ENCODE assay signal across 8 cellular contexts in genomic region chr3:129119365-129120100, GRCh38. TPM values are rescaled to one million over a fixed set of nuclear protein-coding genes. Genes with fewer than 3 reads are reported as not detected.
A peak's percentile ranks its signal among the peaks of the same experiment; 100 is the strongest.
DNase-seq lines count a peak whose midpoint lies in the region; ATAC-seq, FAIRE-seq and TF ChIP-seq lines count a peak whose summit lies in the region.

No MANE protein-coding gene starts in this region.

- H3F3A ChIP-seq in PC-9 (ENCODE audit: insufficient read depth, low read depth) (peaks cover 39% of the 10 kb centered on the region), neural progenitor cell (ENCODE audit: low read depth) (peaks cover 16% of the 10 kb centered on the region)

- DNase-seq in G401 (ENCODE audit: low spot score) (peak; percentile 83), PC-9 (peak; percentile 28 to 42), H1 (ENCODE audit: low read depth in 1 of 2, low spot score in 2 of 2) (no peak), neural progenitor cell (ENCODE audit: low spot score) (no peak), NCI-H1436 treated with DMSO at 0.1 percent for 48 hours (lab: John Stamatoyannopoulos, UW) (no peak), NOMO-1 treated with DMSO at 0.1 percent for 48 hours (lab: John Stamatoyannopoulos, UW; ENCODE audit: unreplicated experiment) (no peak), erythroblast (lab: John Stamatoyannopoulos, UW) (no peak)

- H4K5ac ChIP-seq in H1 (ENCODE audit: insufficient read length, low read depth, low read length) = no peak overlapping the region

- no peak overlapping the region for H3K27ac Mint-ChIP-seq in neural progenitor cell

- no peak overlapping the region for H2BK120ac ChIP-seq in H1 (replicated peaks; ENCODE audit: low read depth, low read length)

- in situ Hi-C loops in G401 (cut with HindIII; ENCODE audit: low sequenced_read_pairs) = loop anchor here (10.0 kb wide), 1 partner anchor 65 kb away; no protein-coding TSS in a partner anchor

- H3K56ac ChIP-seq in H1 (replicated peaks; ENCODE audit: insufficient read length, low read depth, low read length) = no peak overlapping the region

- H3K9me3 ChIP-seq in PC-9 (ENCODE audit: insufficient read depth, low read depth) (no peaks in the 10 kb centered on the region), H1 (ENCODE audit: insufficient read depth in 2 of 2, low read depth in 1 of 2, low read length in 1 of 2) (no peaks in the 10 kb centered on the region), neural progenitor cell (ENCODE audit: low read depth) (no peaks in the 10 kb centered on the region)

- no peaks in the 10 kb centered on the region for H3K9me3 Mint-ChIP-seq in neural progenitor cell

- peak overlapping the region; percentile 89 for H3K18ac ChIP-seq in H1 (ENCODE audit: extremely low read depth, low read length)

- H3K79me2 ChIP-seq in PC-9 (ENCODE audit: low read depth) (peaks cover 42% of the 10 kb centered on the region), H1 (ENCODE audit: control insufficient read depth in 1 of 2, insufficient read depth in 2 of 2, low read length in 2 of 2) (peaks cover 9 to 46% of the 10 kb centered on the region in 2 experiments), neural progenitor cell (ENCODE audit: low read depth) (peaks cover 26% of the 10 kb centered on the region)

- TF ChIP-seq POLR2A in H1 (IDR thresholded peaks at IDR 0.05; ENCODE audit: control extremely low read depth in 1 of 2, low read depth in 2 of 2, low read length in 2 of 2) (no peak), erythroblast (IDR thresholded peaks at IDR 0.05; ENCODE audit: low read length) (no peak)

- H4K8ac ChIP-seq in H1 (ENCODE audit: extremely low read depth, insufficient read depth, low read length) = peak overlapping the region; percentile 45; the same call in 1 of the 2 replicates

- H2BK15ac ChIP-seq in H1 (ENCODE audit: low read length) = peak overlapping the region; percentile 95; the same call in 1 of the 2 replicates

- CTCF ChIA-PET in PC-9 (lab: Charles Lee) = interaction anchor here (0.7 kb wide), 1 partner anchor 66 kb away, joined by 5 read pairs; no protein-coding TSS in a partner anchor
- CTCF ChIA-PET in H1 (lab: Charles Lee; ENCODE audit: partially characterized antibody) = interaction anchor here (0.5 to 3.1 kb wide), 8 partner anchors 10 to 375 kb away, joined by 3 to 13 read pairs (median 6); no protein-coding TSS in a partner anchor

- H2BK5ac ChIP-seq in H1 (ENCODE audit: low read depth, low read length) = peak overlapping the region; percentile 96

- TF ChIP-seq RAD21 in H1 (IDR thresholded peaks at IDR 0.05 in 1 of 2, conservative IDR thresholded peaks at IDR 0.05 in 1 of 2; ENCODE audit: low read depth in 2 of 2, low read length in 2 of 2) = no peak

- peak overlapping the region; percentile 72; the same call in 1 of the 2 replicates for H2BK20ac ChIP-seq in H1 (ENCODE audit: low read length)

- FAIRE-seq in H1 (lab: Jason Lieb, UNC) = no peak

- peak overlapping the region; percentile 85 for H3K4me3 Mint-ChIP-seq in neural progenitor cell

- H3K4me1 Mint-ChIP-seq in neural progenitor cell = peaks cover 41% of the 10 kb centered on the region

- intact Hi-C loops in PC-9 (cut with micrococcal nuclease; ENCODE audit: unreplicated experiment) = loop anchor here (2.0 to 5.0 kb wide), 2 partner anchors 62 to 129 kb away; partner anchors contain the start of gene COPG1

- H3K4ac ChIP-seq in H1 (replicated peaks; ENCODE audit: insufficient read length, low read depth, low read length) = peak overlapping the region; percentile 61

- no peak overlapping the region for H4K91ac ChIP-seq in H1 (replicated peaks; ENCODE audit: insufficient read length, low read length)

- 59% methylated on average over 13 of the region's 13 CpGs; no CpG with 5 or more reads in 1 of the 2 experiments for WGBS in H1 (ENCODE audit: extremely low coverage in 1 of 2, insufficient coverage in 1 of 2, insufficient read length in 1 of 2, insufficient replicate concordance in 2 of 2, low coverage in 1 of 2, low lambda C conversion rate in 2 of 2, missing lambda C conversion rate in 1 of 2), 2 experiments

- no peaks in the 10 kb centered on the region for H3K9me2 ChIP-seq in PC-9 (ENCODE audit: insufficient read depth)

- H3K4me2 ChIP-seq in PC-9 = peak overlapping the region; percentile 95
- peak overlapping the region; percentile 89 to 98 for H3K4me2 ChIP-seq in H1 (ENCODE audit: insufficient read depth in 1 of 2, low read depth in 2 of 2, low read length in 2 of 2)
- peak overlapping the region; percentile 95 for H3K4me2 ChIP-seq in neural progenitor cell

- no peak overlapping the region for H3K23ac ChIP-seq in H1 (ENCODE audit: insufficient read length)

- TF ChIP-seq CTCF in PC-9 (conservative IDR thresholded peaks at IDR 0.05) = no peak
- TF ChIP-seq CTCF in H1 (IDR thresholded peaks at IDR 0.05; ENCODE audit: control extremely low read depth in 1 of 3, insufficient read depth in 1 of 3, low read depth in 1 of 3, low read length in 3 of 3) = no peak
- no peak for TF ChIP-seq CTCF in neural progenitor cell (IDR thresholded peaks at IDR 0.05)

- no peak overlapping the region; the same call in 1 of the 2 replicates for H2AFZ ChIP-seq in PC-9
- no peak overlapping the region for H2AFZ ChIP-seq in H1 (ENCODE audit: low read length)
- no peak overlapping the region for H2AFZ ChIP-seq in neural progenitor cell (replicated peaks)

- no peak overlapping the region for H3K14ac ChIP-seq in H1 (ENCODE audit: insufficient read length)

- H3K4me1 ChIP-seq in PC-9 (replicated peaks; ENCODE audit: insufficient read depth) = peaks cover 17% of the 10 kb centered on the region
- peaks cover 13 to 26% (median 21%) of the 10 kb centered on the region in 4 experiments for H3K4me1 ChIP-seq in H1 (replicated peaks in 1 of 4; ENCODE audit: control insufficient read depth in 3 of 4, insufficient read depth in 4 of 4, low read length in 3 of 4)
- H3K4me1 ChIP-seq in neural progenitor cell = peaks cover 28% of the 10 kb centered on the region

- peak overlapping the region; percentile 70 for H3K4me3 ChIP-seq in PC-9
- H3K4me3 ChIP-seq in H1 (ENCODE audit: extremely low read depth in 1 of 4, insufficient read depth in 2 of 4, low read depth in 3 of 4, low read length in 4 of 4) = peak overlapping the region; percentile 68 to 82 (median 74); a peak in 6 of 8 replicates
- peak overlapping the region; percentile 70 for H3K4me3 ChIP-seq in neural progenitor cell

- H2AK5ac ChIP-seq in H1 (ENCODE audit: low read depth, low read length) = peak overlapping the region; percentile 79; the same call in 1 of the 2 replicates

- H3K27me3 Mint-ChIP-seq in neural progenitor cell (ENCODE audit: insufficient read depth, low read depth) = no peaks in the 10 kb centered on the region

- ATAC-seq in HG02678 (IDR thresholded peaks at IDR 0.05; ENCODE audit: unreplicated experiment) = no peak

- peak overlapping the region; percentile 99 for H2BK12ac ChIP-seq in H1 (ENCODE audit: low read depth, low read length)

- BruUV-seq in PC-9 (replicated peaks; lab: Mats Ljungman, UMichigan) = no TSS peak

- 0 out of 2 replicates have a peak, but pooled peaks cover 7% of the 10 kb centered on the region for H3K36me3 ChIP-seq in PC-9 (ENCODE audit: low read depth)
- peaks cover 0 to 3% (median 3%) of the 10 kb centered on the region in 4 experiments; a peak in 1 of 8 replicates for H3K36me3 ChIP-seq in H1 (ENCODE audit: control insufficient read depth in 2 of 4, insufficient read depth in 4 of 4, low read length in 3 of 4)
- no peaks in the 10 kb centered on the region for H3K36me3 ChIP-seq in neural progenitor cell

- peaks cover 8% of the 10 kb centered on the region for H3K79me1 ChIP-seq in H1 (ENCODE audit: low read depth, low read length)

- H3K9ac ChIP-seq in H1 (replicated peaks in 1 of 4; ENCODE audit: extremely low read depth in 1 of 4, low read depth in 3 of 4, low read length in 3 of 4) = peak overlapping the region in 3 of 4 experiments; percentile 16 to 68 (median 44); a peak in 4 of 7 replicates
- no peak overlapping the region for H3K9ac ChIP-seq in neural progenitor cell

- H3K23me2 ChIP-seq in H1 (ENCODE audit: low read depth, low read length) = peaks cover 12% of the 10 kb centered on the region

- H3K36me3 Mint-ChIP-seq in neural progenitor cell = peaks cover 2% of the 10 kb centered on the region

- H4K20me1 ChIP-seq in PC-9 (ENCODE audit: insufficient read depth) (peaks cover 15% of the 10 kb centered on the region), H1 (replicated peaks in 1 of 2; ENCODE audit: control insufficient read depth in 1 of 2, insufficient read depth in 2 of 2, low read length in 2 of 2) (no peaks in the 10 kb centered on the region), neural progenitor cell (ENCODE audit: low read depth) (peaks cover 30% of the 10 kb centered on the region)

- POLR2A ChIA-PET in PC-9 (lab: Charles Lee; ENCODE audit: unreplicated experiment) = interaction anchor here (0.6 kb wide), 2 partner anchors 83 to 104 kb away, joined by 3 read pairs; no protein-coding TSS in a partner anchor
- POLR2A ChIA-PET in H1 (lab: Charles Lee; ENCODE audit: partially characterized antibody) = interaction anchor here (0.5 to 4.4 kb wide), 18 partner anchors 8 to 196 kb away, joined by 3 to 24 read pairs (median 4); partner anchors contain the start of genes CFAP92 and CNBP

- H3K27ac ChIP-seq in PC-9 (peak overlapping the region; percentile 90), H1 (ENCODE audit: low read depth, low read length) (peak overlapping the region; percentile 86; the same call in 1 of the 2 replicates), neural progenitor cell (no peak overlapping the region)

- H3K27me3 ChIP-seq in PC-9 (ENCODE audit: insufficient read depth, low read depth) (no peaks in the 10 kb centered on the region), H1 (replicated peaks in 1 of 4; ENCODE audit: control insufficient read depth in 3 of 4, extremely low read depth in 1 of 4, insufficient read depth in 3 of 4, low read length in 3 of 4) (no peaks in the 10 kb centered on the region), neural progenitor cell (no peaks in the 10 kb centered on the region)

- TF ChIP-seq EP300 in H1 (IDR thresholded peaks at IDR 0.05; ENCODE audit: borderline replicate concordance in 1 of 2, low read depth in 2 of 2, low read length in 2 of 2) = no peak

RNA-seq across cellular contexts. Expression of gene RAB43, which starts 2.1 kb away (rescaled TPM):
- total RNA-seq in G401 (2014; rRNA removed; shearing (Covaris generic)) = 13.0 and 17.5 TPM in 2 replicates
- total RNA-seq in PC-9 (2021) (39.5 and 48.9 TPM in 2 replicates), neural progenitor cell (ENCODE audit: low replicate concordance) (0.36 and 9.0 TPM in 2 replicates)
- total RNA-seq in H1 (2021; fragmentation: NEBNext Ultra II Directional; extraction: Animal tissue kit (Norgen Biotek cat#: 25700)) = 18.7 and 19.4 TPM in 2 replicates
- 13.1 and 18.7 TPM in 2 replicates for polyA plus RNA-seq in H1 (2011; rRNA removed)
- 12.7 TPM for polyA plus RNA-seq in H1 (2011; cell fraction: cytosol; rRNA removed)
- polyA plus RNA-seq in H1 (2011; cell fraction: nucleus; rRNA removed) = 25.4 TPM
- polyA plus RNA-seq in H1 (2012, experiment 1 of 2) = 10.6 to 13.7 TPM (median 13.1 TPM) in 4 replicates
- 14.1 TPM for polyA plus RNA-seq in H1 (2012, experiment 2 of 2)
- polyA plus RNA-seq in H1 (2013, experiment 1 of 2) = 11.8 TPM
- 12.4 TPM for polyA plus RNA-seq in H1 (2013, experiment 2 of 2)
- 10.3 and 10.9 TPM in 2 replicates for polyA minus RNA-seq in H1 (2011; rRNA and poly(A)+ RNA removed)
- polyA minus RNA-seq in H1 (2011; cell fraction: cytosol; rRNA and poly(A)+ RNA removed) = 9.8 TPM
- 11.4 TPM for polyA minus RNA-seq in H1 (2011; cell fraction: nucleus; rRNA and poly(A)+ RNA removed)

RNA-seq across cellular contexts. Expression of gene ISY1, which starts 41.3 kb away (rescaled TPM):
- 30.3 and 64.2 TPM in 2 replicates for total RNA-seq in G401 (2014; rRNA removed; shearing (Covaris generic))
- total RNA-seq in PC-9 (2021) = 62.3 and 63.1 TPM in 2 replicates
- total RNA-seq in H1 (2021; fragmentation: NEBNext Ultra II Directional; extraction: Animal tissue kit (Norgen Biotek cat#: 25700)) = 16.6 and 21.8 TPM in 2 replicates
- 27.8 and 38.7 TPM in 2 replicates for polyA plus RNA-seq in H1 (2011; rRNA removed)
- polyA plus RNA-seq in H1 (2011; cell fraction: cytosol; rRNA removed) = 18.8 TPM
- polyA plus RNA-seq in H1 (2011; cell fraction: nucleus; rRNA removed) = 8.4 TPM
- 18.6 to 24.4 TPM (median 21.2 TPM) in 4 replicates for polyA plus RNA-seq in H1 (2012, experiment 1 of 2)
- polyA plus RNA-seq in H1 (2012, experiment 2 of 2) = 7.8 TPM
- 9.6 TPM for polyA plus RNA-seq in H1 (2013, experiment 1 of 2)
- polyA plus RNA-seq in H1 (2013, experiment 2 of 2) = 9.7 TPM
- polyA minus RNA-seq in H1 (2011; rRNA and poly(A)+ RNA removed) = 4.9 and 9.5 TPM in 2 replicates
- 16.7 TPM for polyA minus RNA-seq in H1 (2011; cell fraction: cytosol; rRNA and poly(A)+ RNA removed)
- polyA minus RNA-seq in H1 (2011; cell fraction: nucleus; rRNA and poly(A)+ RNA removed) = 5.3 TPM
- 22.5 and 31.9 TPM in 2 replicates for total RNA-seq in neural progenitor cell (ENCODE audit: low replicate concordance)

RNA-seq across cellular contexts. Expression of gene GP9, which starts 59.0 kb away (rescaled TPM):
- total RNA-seq in G401 (2014; rRNA removed; shearing (Covaris generic)) = not detected in 2 replicates
- total RNA-seq in PC-9 (2021) (not detected in 2 replicates), neural progenitor cell (ENCODE audit: low replicate concordance) (not detected in 2 replicates)
- not detected in 2 replicates for total RNA-seq in H1 (2021; fragmentation: NEBNext Ultra II Directional; extraction: Animal tissue kit (Norgen Biotek cat#: 25700))
- not detected in 2 replicates for polyA plus RNA-seq in H1 (2011; rRNA removed)
- not detected for polyA plus RNA-seq in H1 (2011; cell fraction: cytosol; rRNA removed)
- not detected for polyA plus RNA-seq in H1 (2011; cell fraction: nucleus; rRNA removed)
- polyA plus RNA-seq in H1 (2012, experiment 1 of 2) = not detected in 4 replicates
- polyA plus RNA-seq in H1 (2012, experiment 2 of 2) = not detected
- not detected for polyA plus RNA-seq in H1 (2013, experiment 1 of 2)
- polyA plus RNA-seq in H1 (2013, experiment 2 of 2) = not detected
- not detected in 2 replicates for polyA minus RNA-seq in H1 (2011; rRNA and poly(A)+ RNA removed)
- polyA minus RNA-seq in H1 (2011; cell fraction: cytosol; rRNA and poly(A)+ RNA removed) = not detected
- not detected for polyA minus RNA-seq in H1 (2011; cell fraction: nucleus; rRNA and poly(A)+ RNA removed)

Comparison
In these comparisons a context has a peak if more than half of its experiments do, and no peak if none do; other contexts are left out.
1. DNase-seq: peak in G401 (single experiment) and PC-9 (2 of 2); none in H1 (0 of 2), neural progenitor cell (single experiment), NCI-H1436 treated with DMSO at 0.1 percent for 48 hours (single experiment), NOMO-1 treated with DMSO at 0.1 percent for 48 hours (single experiment) and erythroblast (0 of 2).
2. Peak in every context shown above with its lines, with median percentiles within 50 percentile points of each other: H3K4me2 ChIP-seq and H3K4me3 ChIP-seq.